Comparison of ENCODE assay signal across 2 cellular contexts in genomic region chr19:23273022-23273593, GRCh38.
TF ChIP-seq lines count a peak whose summit lies in the region.

No MANE protein-coding gene starts in this region.

TF ChIP-seq in IMR-90, 13 proteins besides CTCF, POLR2A, EP300 and RAD21:
- TF ChIP-seq FOS (IDR thresholded peaks at IDR 0.05; ENCODE audit: low read depth, low read length) (no peak), SMC3 (IDR thresholded peaks at IDR 0.05; ENCODE audit: low read depth, low read length) (no peak), MAFK (IDR thresholded peaks at IDR 0.05; ENCODE audit: low read depth, low read length) (no peak), CEBPB (IDR thresholded peaks at IDR 0.05; ENCODE audit: low read depth, low read length) (no peak), RFX5 (IDR thresholded peaks at IDR 0.05; ENCODE audit: low read depth, low read length) (no peak), MXI1 (IDR thresholded peaks at IDR 0.05; ENCODE audit: borderline replicate concordance, low read depth, low read length) (no peak), USF2 (IDR thresholded peaks at IDR 0.05; ENCODE audit: low read depth, low read length) (no peak), NFE2L2 (IDR thresholded peaks at IDR 0.05; ENCODE audit: low read depth, low read length) (no peak), ELK1 (IDR thresholded peaks at IDR 0.05; ENCODE audit: borderline replicate concordance, low read depth, low read length) (no peak), MAZ (IDR thresholded peaks at IDR 0.05; ENCODE audit: borderline replicate concordance, low read depth, low read length) (no peak), BHLHE40 (IDR thresholded peaks at IDR 0.05; ENCODE audit: low read depth, low read length) (no peak), CHD1 (IDR thresholded peaks at IDR 0.05; ENCODE audit: low read depth, low read length) (no peak)

TF ChIP-seq in HepG2, 621 proteins besides CTCF, POLR2A, EP300 and RAD21:
- peak; percentile 73; the same call in 1 of the 2 replicates for TF ChIP-seq PATZ1 (CRISPR knock-in tag; IDR thresholded peaks at IDR 0.05)
- no peak for TF ChIP-seq MLLT10 (CRISPR knock-in tag; IDR thresholded peaks at IDR 0.05)
- TF ChIP-seq ZNF12 (CRISPR knock-in tag; IDR thresholded peaks at IDR 0.05) = no peak
- no peak for TF ChIP-seq SMAD3 (CRISPR knock-in tag; IDR thresholded peaks at IDR 0.05)
- no peak for TF ChIP-seq ZSCAN20 (CRISPR knock-in tag; IDR thresholded peaks at IDR 0.05; ENCODE audit: borderline replicate concordance)
- no peak for TF ChIP-seq ZNF264 (CRISPR knock-in tag; IDR thresholded peaks at IDR 0.05)
- no peak for TF ChIP-seq DNMT3B (CRISPR knock-in tag; conservative IDR thresholded peaks at IDR 0.05)
- no peak for TF ChIP-seq TP53 (CRISPR knock-in tag; conservative IDR thresholded peaks at IDR 0.05)
- no peak for TF ChIP-seq EHMT2 (IDR thresholded peaks at IDR 0.05; ENCODE audit: borderline replicate concordance, low read depth, low read length)
